18 cellular contexts compared by ENCODE assay signal in the genomic region with DNA sequence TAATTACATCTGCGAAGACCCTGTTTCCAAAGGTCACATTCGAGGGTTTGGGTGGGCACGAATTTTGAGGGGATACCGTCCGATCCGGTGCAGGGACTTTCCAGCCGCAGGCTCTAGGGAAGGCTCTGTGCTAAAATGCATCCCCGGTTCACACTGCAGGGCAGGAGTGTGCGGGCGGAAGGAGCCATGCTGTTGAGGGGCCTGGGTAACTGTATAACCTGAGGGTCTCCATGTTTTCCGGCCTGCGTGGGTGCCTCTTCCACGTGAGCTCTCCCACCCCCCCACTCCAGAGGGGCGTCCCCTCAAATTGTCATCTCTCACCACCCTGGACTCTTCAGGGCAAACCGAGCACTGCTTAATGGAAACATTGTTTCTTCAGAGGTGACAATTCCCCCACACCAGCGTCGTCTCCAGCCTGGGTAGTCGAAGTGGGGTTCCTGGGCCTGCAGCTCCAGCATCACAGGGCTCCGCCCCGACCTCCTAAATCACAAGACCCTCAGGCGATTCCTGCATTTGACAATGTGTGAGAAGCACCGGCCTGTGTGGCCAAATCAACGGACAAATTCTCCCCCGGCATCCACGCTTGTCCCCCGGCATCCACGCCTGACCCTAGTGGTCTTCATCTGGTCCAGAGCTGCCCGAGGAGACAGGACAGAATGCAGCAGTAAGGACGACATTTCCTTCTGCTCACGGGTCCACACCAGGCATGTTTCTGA. TPM values are rescaled to one million over a fixed set of nuclear protein-coding genes. Genes with fewer than 3 reads are reported as not detected.
DNase-seq lines count a peak whose midpoint lies in the region; ATAC-seq and TF ChIP-seq lines count a peak whose summit lies in the region.
"Had no signal": no experiment of that assay in that cellular context is flagged by ENCODE, and none has a peak within 500 bp of the region (broad histone marks: within the 10 kb centered on the region; RNA-seq: fewer than 3 reads in every experiment).

No MANE protein-coding gene starts in this region.

- H3K9ac ChIP-seq in IMR-90 (ENCODE audit: low read depth, low read length), result no peak overlapping the region
- H3K9ac ChIP-seq in colonic mucosa (ENCODE audit: low read depth in 2 of 2, low read length in 2 of 2), result peak overlapping the region in 1 of 2 donors; percentile 52
- H3K9ac ChIP-seq in mucosa of stomach (ENCODE audit: low read length), result peak overlapping the region; percentile 43
- H3K9ac ChIP-seq in skeletal muscle tissue (ENCODE audit: low read depth in 1 of 3, low read length in 3 of 3), result peak overlapping the region in 2 of 3 donors; percentile 21 to 54
- H3K9ac ChIP-seq: KMS-11 had no signal

- no peak overlapping the region for H2BK15ac ChIP-seq in IMR-90 (ENCODE audit: low read depth, low read length)

- H3K23ac ChIP-seq in IMR-90 (ENCODE audit: low read depth, low read length), result no peak overlapping the region

- TF ChIP-seq POLR2A in IMR-90 (IDR thresholded peaks at IDR 0.05; ENCODE audit: low read depth, low read length), result no peak

- no peak overlapping the region for H3K4ac ChIP-seq in IMR-90 (ENCODE audit: low read depth, low read length)

- no peak overlapping the region for H3K18ac ChIP-seq in IMR-90 (ENCODE audit: low read depth, low read length)

- H3K4me1 ChIP-seq in IMR-90 (ENCODE audit: control insufficient read depth, insufficient read depth, low read length) (no peaks in the 10 kb centered on the region), colonic mucosa (peaks cover 5% of the 10 kb centered on the region), mucosa of stomach (ENCODE audit: control insufficient read depth, insufficient read depth, low read length) (peaks cover 48% of the 10 kb centered on the region), skeletal muscle tissue (ENCODE audit: control insufficient read depth in 3 of 3, insufficient read depth in 3 of 3, low read length in 3 of 3) (peaks cover 9 to 28% (median 16%) of the 10 kb centered on the region in 3 donors)

- H3K9me3 ChIP-seq in IMR-90 (ENCODE audit: control insufficient read depth, insufficient read depth, low read length), result no peaks in the 10 kb centered on the region
- no peaks in the 10 kb centered on the region for H3K9me3 ChIP-seq in colonic mucosa
- no peaks in the 10 kb centered on the region for H3K9me3 ChIP-seq in mucosa of stomach (ENCODE audit: control insufficient read depth, low read length)
- no peaks in the 10 kb centered on the region for H3K9me3 ChIP-seq in skeletal muscle tissue (ENCODE audit: control insufficient read depth in 3 of 3, low read length in 3 of 3)

- ATAC-seq in IMR-90 (ENCODE audit: low read depth), result no peak
- ATAC-seq in esophagus mucosa, result no peak

- H4K91ac ChIP-seq in IMR-90 (ENCODE audit: insufficient read depth, low read depth, low read length), result no peak overlapping the region

- TF ChIP-seq CTCF in IMR-90 (conservative IDR thresholded peaks at IDR 0.05; ENCODE audit: low read depth, low read length) (no peak), colonic mucosa (IDR thresholded peaks at IDR 0.05) (no peak)

- no peak overlapping the region for H2BK120ac ChIP-seq in IMR-90 (ENCODE audit: low read depth, low read length)

- BruUV-seq in IMR-90 (replicated peaks; lab: Mats Ljungman, UMichigan), result no TSS peak

- H4K5ac ChIP-seq in IMR-90 (ENCODE audit: low read depth, low read length), result no peak overlapping the region

- TF ChIP-seq RAD21 in IMR-90 (IDR thresholded peaks at IDR 0.05; ENCODE audit: low read length), result no peak

- no peak overlapping the region for H2AK9ac ChIP-seq in IMR-90 (replicated peaks; ENCODE audit: low read depth, low read length, poor library complexity)

- no peak overlapping the region for H2BK5ac ChIP-seq in IMR-90 (ENCODE audit: low read depth, low read length, poor library complexity, severe bottlenecking)

- no peak overlapping the region for H3K56ac ChIP-seq in IMR-90 (ENCODE audit: extremely low read depth, insufficient read depth, low read length)

- H4K20me1 ChIP-seq in IMR-90 (ENCODE audit: insufficient read depth, low read length), result no peaks in the 10 kb centered on the region; the same call in 1 of the 2 replicates

- intact Hi-C loops in IMR-90 (cut with micrococcal nuclease) (no loop called here), colonic mucosa (cut with DNase I) (no loop called here)

- CTCF ChIA-PET in IMR-90 (lab: Yijun Ruan, JAX), result no interaction called here

- DNase-seq in IMR-90 (no peak), colonic mucosa (no peak), DMS114 treated with DMSO at 0.1 percent for 48 hours (lab: John Stamatoyannopoulos, UW; ENCODE audit: unreplicated experiment) (no peak), NCI-H1092 treated with DMSO at 0.1 percent for 48 hours (lab: John Stamatoyannopoulos, UW) (no peak)
- DNase-seq: ACHN; CD4-positive, alpha-beta T cell; GF-D8; GOT3; NCI-H1092; NCI-H1694 treated with DMSO at 0.1 percent for 48 hours; NCI-H69; NK-92 treated with Interleukin-12 subunit alpha and Interleukin-12 subunit beta, amount 100 ng/mL, for 24 hours; OCI-M1 had no signal

- peak overlapping the region; percentile 63 for H2AFZ ChIP-seq in IMR-90 (replicated peaks; ENCODE audit: low read length, poor library complexity)

- H3K4me3 ChIP-seq in IMR-90 (ENCODE audit: insufficient read depth, low read depth, low read length), result no peak overlapping the region
- no peak overlapping the region for H3K4me3 ChIP-seq in colonic mucosa
- H3K4me3 ChIP-seq in mucosa of stomach (ENCODE audit: low read length), result no peak overlapping the region
- H3K4me3 ChIP-seq in skeletal muscle tissue (ENCODE audit: low read length in 3 of 3), result no peak overlapping the region

- dilution Hi-C loops in IMR-90 (cut with HindIII; ENCODE audit: low sequenced_read_pairs, unreplicated experiment), result no loop called here

- no peaks in the 10 kb centered on the region for H3K79me1 ChIP-seq in IMR-90 (ENCODE audit: low read depth in 1 of 2, low read length in 2 of 2)

- no peak overlapping the region for H3K4me2 ChIP-seq in IMR-90 (ENCODE audit: low read depth, low read length)
- H3K4me2 ChIP-seq: KMS-11 had no signal

- H2AK5ac ChIP-seq in IMR-90 (ENCODE audit: low read depth, low read length), result no peak overlapping the region

- H2BK20ac ChIP-seq in IMR-90 (ENCODE audit: low read depth, low read length), result no peak overlapping the region

- WGBS in IMR-90 (ENCODE audit: extremely low coverage in 2 of 2, insufficient read length in 1 of 2), 2 experiments, result 56% methylated on average over 15 of the region's 30 CpGs; no CpG with 5 or more reads in 1 of the 2 experiments

- POLR2A ChIA-PET in IMR-90 (lab: Charles Lee; ENCODE audit: unreplicated experiment), result no interaction called here

- peaks cover 33% of the 10 kb centered on the region for H3K27me3 ChIP-seq in IMR-90 (ENCODE audit: control insufficient read depth, insufficient read depth, low read length)
- no peaks in the 10 kb centered on the region for H3K27me3 ChIP-seq in colonic mucosa
- H3K27me3 ChIP-seq in mucosa of stomach (ENCODE audit: control insufficient read depth, insufficient read depth, low read length), result peaks cover 52% of the 10 kb centered on the region
- H3K27me3 ChIP-seq in skeletal muscle tissue (ENCODE audit: control insufficient read depth in 3 of 3, insufficient read depth in 3 of 3, low read length in 3 of 3), result peaks cover 3 to 16% (median 7%) of the 10 kb centered on the region in 3 donors

- no peak overlapping the region for H4K8ac ChIP-seq in IMR-90 (ENCODE audit: low read depth in 2 of 2, low read length in 2 of 2)

- in situ Hi-C loops in IMR-90 (cut with MboI; ENCODE audit: low sequenced_read_pairs), result no loop called here

- no peaks in the 10 kb centered on the region for H3K9me1 ChIP-seq in IMR-90 (ENCODE audit: insufficient read depth, low read length)

- H3K36me3 ChIP-seq in IMR-90 (ENCODE audit: control insufficient read depth, insufficient read depth, low read length) (no peaks in the 10 kb centered on the region), colonic mucosa (no peaks in the 10 kb centered on the region), mucosa of stomach (ENCODE audit: control insufficient read depth, insufficient read depth, low read length) (no peaks in the 10 kb centered on the region), skeletal muscle tissue (ENCODE audit: control insufficient read depth in 3 of 3, insufficient read depth in 3 of 3, low read length in 3 of 3) (no peaks in the 10 kb centered on the region)

- H3K14ac ChIP-seq in IMR-90 (replicated peaks; ENCODE audit: low read depth, low read length), result no peak overlapping the region

- H3K27ac ChIP-seq in IMR-90 (ENCODE audit: insufficient read depth, low read length) (no peak overlapping the region), colonic mucosa (peak overlapping the region; percentile 72), skeletal muscle tissue (ENCODE audit: low read depth, low read length) (peak overlapping the region; percentile 80)
- H3K27ac ChIP-seq: KMS-11 had no signal

TF ChIP-seq in IMR-90, 13 proteins besides CTCF, POLR2A, EP300 and RAD21:
- no peak for TF ChIP-seq ELK1 (IDR thresholded peaks at IDR 0.05; ENCODE audit: borderline replicate concordance, low read depth, low read length)

RNA-seq across cellular contexts. Expression of gene FOXL3, which starts 51.2 kb away (rescaled TPM):
- total RNA-seq in IMR-90 (2012; rRNA removed), result not detected in 2 replicates
- not detected in 2 replicates for polyA plus RNA-seq in IMR-90 (2012; rRNA removed)
- not detected in 2 replicates for polyA plus RNA-seq in IMR-90 (2012; cell fraction: cytosol; rRNA removed)
- not detected in 2 replicates for polyA plus RNA-seq in IMR-90 (2012; cell fraction: nucleus; rRNA removed; ENCODE audit: low replicate concordance)
- under 1 TPM in 1 of 2 donors, not detected in 1; 0.79 TPM for total RNA-seq in colonic mucosa
- total RNA-seq in skeletal muscle tissue, result not detected
- not detected for total RNA-seq in esophagus mucosa
- total RNA-seq: CD4-positive, alpha-beta T cell; MCF 10A had no signal
